18 cellular contexts compared by ENCODE assay signal in the genomic region with DNA sequence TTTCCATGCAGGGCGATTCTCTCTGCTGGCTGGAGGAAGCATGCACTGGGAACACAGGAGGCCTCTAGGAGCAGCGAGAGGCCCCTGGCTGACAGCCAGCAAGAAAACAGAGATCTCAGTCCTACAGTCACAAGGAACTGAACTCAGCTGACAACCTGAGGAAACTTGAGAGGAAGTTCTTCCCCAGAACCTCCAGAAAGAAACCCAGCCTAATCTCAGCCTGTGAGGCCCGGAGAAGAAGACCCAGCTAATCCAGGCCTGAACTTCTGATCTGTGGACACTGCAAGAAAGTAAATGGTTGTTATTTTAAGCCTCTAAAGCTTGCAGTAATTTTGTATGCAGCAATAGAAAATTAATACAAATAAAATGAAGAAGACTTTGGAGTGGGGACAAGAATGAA. TPM values are rescaled to one million over a fixed set of nuclear protein-coding genes. Genes with fewer than 3 reads are reported as not detected.
"Had no signal": no experiment of that assay in that cellular context is flagged by ENCODE, and none has a peak within 500 bp of the region (broad histone marks: within the 10 kb centered on the region; RNA-seq: fewer than 3 reads in every experiment).

No MANE protein-coding gene starts in this region.

RNA-seq across cellular contexts. Expression of gene ADAM30, which starts 37.5 kb away (rescaled TPM):
- total RNA-seq: activated CD8-positive, alpha-beta memory T cell treated with anti-CD3 and anti-CD28 coated beads for 36 hours; activated naive CD4-positive, alpha-beta T cell treated with anti-CD3 and anti-CD28 coated beads for 36 hours; activated T-cell treated with anti-CD3 and anti-CD28 coated beads, Interleukin-2, amount 50 U/mL, for 4 hours; body of pancreas; chondrocyte; kidney epithelial cell; left lung; lung; pulmonary artery endothelial cell; right cardiac atrium; skeletal muscle tissue; temporal lobe; uterus; WTC11 had no signal
- polyA plus RNA-seq: esophagus, immature natural killer cell, lung, right cardiac atrium had no signal

RNA-seq across cellular contexts. Expression of gene REG4, which starts 47.6 kb away (rescaled TPM):
- total RNA-seq: cardiac septum, chondrocyte, kidney epithelial cell, left lung, lung, natural killer cell, pulmonary artery endothelial cell, right cardiac atrium, skeletal muscle tissue, temporal lobe, uterus had no signal
- polyA plus RNA-seq: immature natural killer cell, right cardiac atrium had no signal
